ENCODE assay signal across 8 cellular contexts in genomic region chr10:86688398-86688921, GRCh38. TPM values are rescaled to one million over a fixed set of nuclear protein-coding genes. Genes with fewer than 3 reads are reported as not detected.
DNase-seq lines count a peak whose midpoint lies in the region; ATAC-seq and TF ChIP-seq lines count a peak whose summit lies in the region.

No MANE protein-coding gene starts in this region.

- H3K27ac Mint-ChIP-seq in activated CD4-positive, alpha-beta T cell treated with anti-CD3 and anti-CD28 coated beads, Interleukin-2, amount 10 ng/mL, durations not matched to agents 24 days and 14 days, result no peak overlapping the region

- peaks cover 4% of the 10 kb centered on the region for H3K4me1 Mint-ChIP-seq in activated CD4-positive, alpha-beta T cell treated with anti-CD3 and anti-CD28 coated beads, Interleukin-2, amount 10 ng/mL, durations not matched to agents 24 days and 14 days

- in situ Hi-C loops in GM13977 (cut with MboI; ENCODE audit: low pct_unique_long_range_greater_than_20kb, low sequenced_read_pairs, unreplicated experiment), result no loop called here

- ATAC-seq in HG02885 (IDR thresholded peaks at IDR 0.05; ENCODE audit: poor library complexity, unreplicated experiment), result peak; percentile 91

- H2AFZ ChIP-seq in ACC112 (ENCODE audit: low read length, unreplicated experiment), result peak overlapping the region; percentile 66

- no peak overlapping the region for H3K4me3 Mint-ChIP-seq in activated CD4-positive, alpha-beta T cell treated with anti-CD3 and anti-CD28 coated beads, Interleukin-2, amount 10 ng/mL, durations not matched to agents 24 days and 14 days

- H3K27ac ChIP-seq in ACC112 (ENCODE audit: low read depth, low read length) (no peak overlapping the region), dorsolateral prefrontal cortex (peak overlapping the region in 14 of 59 donors; percentile 7 to 58 (median 28))

- TF ChIP-seq CTCF in GM13977 (IDR thresholded peaks at IDR 0.05; ENCODE audit: extremely low read depth, insufficient read depth, missing control alignments) (peak; percentile 84), dorsolateral prefrontal cortex (IDR thresholded peaks at IDR 0.05 in 54 of 56, conservative IDR thresholded peaks at IDR 0.05 in 2 of 56; ENCODE audit: low read depth in 1 of 56, partially characterized antibody in 56 of 56) (peak; percentile 48 to 91 (median 82))

- peaks cover 5% of the 10 kb centered on the region for H3K4me1 ChIP-seq in ACC112 (ENCODE audit: control insufficient read depth, insufficient read depth, low read length, unreplicated experiment)

- intact Hi-C loops in activated CD4-positive, alpha-beta T cell treated with anti-CD3 and anti-CD28 coated beads, Interleukin-2, amount 10 ng/mL, durations not matched to agents 24 days and 14 days (cut with micrococcal nuclease), result loop anchor here (1.0 to 2.0 kb wide), 2 partner anchors 211 to 272 kb away; no protein-coding TSS in a partner anchor
- intact Hi-C loops in dorsolateral prefrontal cortex (cut with DNase I), result loop anchor here (5.0 to 10.0 kb wide), 3 partner anchors 164 to 286 kb away; partner anchors contain the start of gene WAPL (in 1 of the 2)

- H3K27me3 ChIP-seq in ACC112 (ENCODE audit: insufficient read depth, low read length) (no peaks in the 10 kb centered on the region), dorsolateral prefrontal cortex (no peaks in the 10 kb centered on the region)

- peaks cover 1% of the 10 kb centered on the region for H3K27me3 Mint-ChIP-seq in activated CD4-positive, alpha-beta T cell treated with anti-CD3 and anti-CD28 coated beads, Interleukin-2, amount 10 ng/mL, durations not matched to agents 24 days and 14 days

- H3K36me3 ChIP-seq in ACC112 (ENCODE audit: insufficient read depth, low read length), result no peaks in the 10 kb centered on the region

- no peaks in the 10 kb centered on the region for H3K9me3 Mint-ChIP-seq in activated CD4-positive, alpha-beta T cell treated with anti-CD3 and anti-CD28 coated beads, Interleukin-2, amount 10 ng/mL, durations not matched to agents 24 days and 14 days

- H3K4me3 ChIP-seq in ACC112 (ENCODE audit: low read depth, low read length) (no peak overlapping the region), dorsolateral prefrontal cortex (no peak overlapping the region)

- H3K36me3 Mint-ChIP-seq in activated CD4-positive, alpha-beta T cell treated with anti-CD3 and anti-CD28 coated beads, Interleukin-2, amount 10 ng/mL, durations not matched to agents 24 days and 14 days (ENCODE audit: low read depth), result no peaks in the 10 kb centered on the region

- DNase-seq in GM13977 (ENCODE audit: low spot score) (peak; percentile 84), NCI-H2227 treated with DMSO at 0.1 percent for 48 hours (lab: John Stamatoyannopoulos, UW) (peak; percentile 43), dorsolateral prefrontal cortex (peak in 5 of 10 donors; percentile 48 to 70 (median 56)), medulla oblongata (ENCODE audit: extremely low spot score) (peak; percentile 85)
- peak; percentile 84 for DNase-seq in activated CD4-positive, alpha-beta T cell treated with anti-CD3 and anti-CD28 coated beads, Interleukin-2, amount 10 ng/mL, durations not matched to agents 24 days and 14 days
- DNase-seq in stimulated activated CD8-positive, alpha-beta memory T cell treated with anti-CD3 and anti-CD28 coated beads, Interleukin-4, amount 100 ng/mL, for 24 hours (ENCODE audit: low read depth), result peak; percentile 18

- H3K79me2 ChIP-seq in ACC112 (ENCODE audit: control insufficient read depth, insufficient read depth, low read length, unreplicated experiment), result no peaks in the 10 kb centered on the region

RNA-seq across cellular contexts. Expression of gene LDB3, which starts 20.1 kb away (rescaled TPM):
- total RNA-seq in activated CD4-positive, alpha-beta T cell treated with anti-CD3 and anti-CD28 coated beads, Interleukin-2, amount 10 ng/mL, durations not matched to agents 24 days and 14 days, result 0.07 TPM in 1 of 2 replicates, not detected in the other
- 10 to 100 TPM in 105 of 120 experiments, 1 to 10 TPM in 15; 3.8 to 94.4 (median 22.6) TPM for total RNA-seq in dorsolateral prefrontal cortex

RNA-seq across cellular contexts. Expression of gene OPN4, which starts 34.1 kb away (rescaled TPM):
- not detected in 2 replicates for total RNA-seq in activated CD4-positive, alpha-beta T cell treated with anti-CD3 and anti-CD28 coated beads, Interleukin-2, amount 10 ng/mL, durations not matched to agents 24 days and 14 days
- 1 to 10 TPM in 93 of 120 experiments, under 1 TPM in 23, not detected in 4; 0.35 to 4.5 (median 1.6) TPM for total RNA-seq in dorsolateral prefrontal cortex
